ENCODE assay signal across 1 cellular context in the genomic region with DNA sequence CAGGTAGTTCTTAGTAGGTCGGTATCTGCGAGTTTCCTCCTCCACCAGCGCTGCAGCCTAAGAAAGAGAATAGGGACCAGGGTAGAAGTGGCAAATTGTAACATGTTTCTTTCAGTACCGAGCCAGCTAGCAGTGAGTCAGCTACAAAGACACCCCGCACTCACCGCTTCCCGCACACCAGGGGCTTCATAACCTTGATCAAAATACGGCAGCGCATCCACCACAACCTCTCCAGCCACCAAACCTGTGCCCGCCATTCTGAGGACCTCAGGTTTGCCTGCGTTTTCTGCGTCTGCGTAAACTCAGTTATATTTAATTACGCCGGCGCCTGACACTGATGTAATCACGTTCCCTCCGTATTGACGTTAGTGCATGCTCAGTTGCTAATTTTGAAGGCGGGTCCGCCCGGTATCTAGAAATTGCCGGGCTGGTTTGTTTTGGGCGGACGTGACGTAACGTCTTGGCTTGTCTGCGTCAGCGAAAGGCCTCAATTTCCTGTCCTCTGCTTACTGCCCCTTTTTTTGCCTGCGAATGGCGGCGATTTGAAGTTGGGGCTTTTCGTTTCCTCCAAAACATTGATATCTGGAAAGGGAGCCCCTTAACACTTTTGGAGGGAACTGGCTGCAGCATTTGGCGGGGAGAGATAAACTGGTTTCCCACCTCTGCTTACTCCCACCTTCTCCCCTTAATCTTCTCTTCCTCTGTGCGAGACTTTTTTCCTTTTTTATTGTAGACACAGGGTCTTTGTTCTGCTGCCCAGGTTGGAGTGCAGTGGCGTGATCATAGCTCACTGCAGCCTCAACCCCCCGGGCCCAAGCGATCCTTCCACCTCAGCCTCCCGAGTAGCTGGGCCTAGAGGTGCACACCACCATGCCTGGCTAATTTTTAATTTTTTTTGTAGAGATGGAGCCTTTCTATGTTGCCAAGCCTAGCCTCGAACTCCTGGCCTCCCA.
TF ChIP-seq lines count a peak whose summit lies in the region.

Gene BCAS2 (minus strand): TSS at position 281 of the 953 bp plus-strand sequence. CDS start 24 bp downstream, at position 257.

TF ChIP-seq in K562, 482 proteins besides CTCF, POLR2A, EP300 and RAD21 (continued from another document and continues in another):
- TF ChIP-seq, protein P1, sequence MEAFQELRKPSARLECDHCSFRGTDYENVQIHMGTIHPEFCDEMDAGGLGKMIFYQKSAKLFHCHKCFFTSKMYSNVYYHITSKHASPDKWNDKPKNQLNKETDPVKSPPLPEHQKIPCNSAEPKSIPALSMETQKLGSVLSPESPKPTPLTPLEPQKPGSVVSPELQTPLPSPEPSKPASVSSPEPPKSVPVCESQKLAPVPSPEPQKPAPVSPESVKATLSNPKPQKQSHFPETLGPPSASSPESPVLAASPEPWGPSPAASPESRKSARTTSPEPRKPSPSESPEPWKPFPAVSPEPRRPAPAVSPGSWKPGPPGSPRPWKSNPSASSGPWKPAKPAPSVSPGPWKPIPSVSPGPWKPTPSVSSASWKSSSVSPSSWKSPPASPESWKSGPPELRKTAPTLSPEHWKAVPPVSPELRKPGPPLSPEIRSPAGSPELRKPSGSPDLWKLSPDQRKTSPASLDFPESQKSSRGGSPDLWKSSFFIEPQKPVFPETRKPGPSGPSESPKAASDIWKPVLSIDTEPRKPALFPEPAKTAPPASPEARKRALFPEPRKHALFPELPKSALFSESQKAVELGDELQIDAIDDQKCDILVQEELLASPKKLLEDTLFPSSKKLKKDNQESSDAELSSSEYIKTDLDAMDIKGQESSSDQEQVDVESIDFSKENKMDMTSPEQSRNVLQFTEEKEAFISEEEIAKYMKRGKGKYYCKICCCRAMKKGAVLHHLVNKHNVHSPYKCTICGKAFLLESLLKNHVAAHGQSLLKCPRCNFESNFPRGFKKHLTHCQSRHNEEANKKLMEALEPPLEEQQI (IDR thresholded peaks at IDR 0.05): peak; percentile 76
- TF ChIP-seq FOXO4 (CRISPR knock-in tag; IDR thresholded peaks at IDR 0.05): no peak
- 0 out of 2 replicates have a peak, but pooled peaks have one; percentile 65 for TF ChIP-seq ZNF444 (CRISPR knock-in tag; IDR thresholded peaks at IDR 0.05)
- TF ChIP-seq MECOM (CRISPR knock-in tag; IDR thresholded peaks at IDR 0.05): 0 out of 2 replicates have a peak, but pooled peaks have one; percentile 28
- no peak for TF ChIP-seq SMARCB1 (IDR thresholded peaks at IDR 0.05; ENCODE audit: insufficient read length, low read depth)
- no peak for TF ChIP-seq TCF7 (IDR thresholded peaks at IDR 0.05; ENCODE audit: borderline replicate concordance)
- peak; percentile 99 for TF ChIP-seq HNRNPLL (IDR thresholded peaks at IDR 0.05; ENCODE audit: low read depth, low read length, poor library complexity, severe bottlenecking)
- no peak for TF ChIP-seq U2AF2 (optimal IDR thresholded peaks at IDR 0.05; ENCODE audit: low read depth, low read length)
- no peak for TF ChIP-seq RHOXF2B (CRISPR knock-in tag; conservative IDR thresholded peaks at IDR 0.05)
- TF ChIP-seq MGA (IDR thresholded peaks at IDR 0.05): peak; percentile 83
- TF ChIP-seq HMG20B (CRISPR knock-in tag; IDR thresholded peaks at IDR 0.05): no peak
- TF ChIP-seq FOXA3 (CRISPR knock-in tag; conservative IDR thresholded peaks at IDR 0.05 in 1 of 2, IDR thresholded peaks at IDR 0.05 in 1 of 2): peak in 1 of 2 experiments; percentile 89; a peak in 1 of 4 replicates
- TF ChIP-seq PHB (CRISPR knock-in tag; IDR thresholded peaks at IDR 0.05): no peak
- peak; percentile 99 for TF ChIP-seq CREB1 (IDR thresholded peaks at IDR 0.05)
- TF ChIP-seq CREB1 (CRISPR knock-in tag; IDR thresholded peaks at IDR 0.05): peak; percentile 97
- TF ChIP-seq XRCC5 (IDR thresholded peaks at IDR 0.05; ENCODE audit: low read depth, low read length): no peak; the same call in 1 of the 2 replicates
- TF ChIP-seq MCM2 (IDR thresholded peaks at IDR 0.05; ENCODE audit: low read depth): no peak
- TF ChIP-seq ZNF445 (CRISPR knock-in tag; IDR thresholded peaks at IDR 0.05; ENCODE audit: low read depth): no peak
- no peak for TF ChIP-seq GATAD2B (IDR thresholded peaks at IDR 0.05; ENCODE audit: borderline replicate concordance)
- no peak for TF ChIP-seq ZNF224 (CRISPR knock-in tag; IDR thresholded peaks at IDR 0.05)
- 0 out of 2 replicates have a peak, but pooled peaks have one; percentile 76 for TF ChIP-seq E2F3 (CRISPR knock-in tag; IDR thresholded peaks at IDR 0.05)
- TF ChIP-seq, protein P2, sequence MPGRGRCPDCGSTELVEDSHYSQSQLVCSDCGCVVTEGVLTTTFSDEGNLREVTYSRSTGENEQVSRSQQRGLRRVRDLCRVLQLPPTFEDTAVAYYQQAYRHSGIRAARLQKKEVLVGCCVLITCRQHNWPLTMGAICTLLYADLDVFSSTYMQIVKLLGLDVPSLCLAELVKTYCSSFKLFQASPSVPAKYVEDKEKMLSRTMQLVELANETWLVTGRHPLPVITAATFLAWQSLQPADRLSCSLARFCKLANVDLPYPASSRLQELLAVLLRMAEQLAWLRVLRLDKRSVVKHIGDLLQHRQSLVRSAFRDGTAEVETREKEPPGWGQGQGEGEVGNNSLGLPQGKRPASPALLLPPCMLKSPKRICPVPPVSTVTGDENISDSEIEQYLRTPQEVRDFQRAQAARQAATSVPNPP (IDR thresholded peaks at IDR 0.05; ENCODE audit: borderline replicate concordance, insufficient read depth, insufficient read length): no peak
- no peak for TF ChIP-seq ZHX1 (conservative IDR thresholded peaks at IDR 0.05; ENCODE audit: low read length)
- no peak for TF ChIP-seq FUS (optimal IDR thresholded peaks at IDR 0.05; ENCODE audit: low read depth, low read length)
- TF ChIP-seq TAF15 (IDR thresholded peaks at IDR 0.05; ENCODE audit: low read depth, low read length): no peak
- peak; percentile 90; the same call in 1 of the 2 replicates for TF ChIP-seq PHF8 (IDR thresholded peaks at IDR 0.05; ENCODE audit: borderline replicate concordance, low read length)
- peak; percentile 98 for TF ChIP-seq GABPA (tag; conservative IDR thresholded peaks at IDR 0.05; ENCODE audit: low read depth)
- no peak for TF ChIP-seq KAT2B (IDR thresholded peaks at IDR 0.05; ENCODE audit: low read depth, low read length)
- no peak for TF ChIP-seq SAFB2 (IDR thresholded peaks at IDR 0.05; ENCODE audit: borderline replicate concordance, low read depth, low read length, severe bottlenecking)
- peak; percentile 40 for TF ChIP-seq BRD9 (IDR thresholded peaks at IDR 0.05; ENCODE audit: low read depth, partially characterized antibody)
- TF ChIP-seq TARDBP (IDR thresholded peaks at IDR 0.05): peak; percentile 93; the same call in 1 of the 2 replicates
- TF ChIP-seq FOXP1 (CRISPR knock-in tag; IDR thresholded peaks at IDR 0.05): peak; percentile 89; the same call in 1 of the 2 replicates
- no peak for TF ChIP-seq PHF21A (IDR thresholded peaks at IDR 0.05; ENCODE audit: borderline replicate concordance, low read depth)
- TF ChIP-seq ARID3B (CRISPR knock-in tag; IDR thresholded peaks at IDR 0.05; ENCODE audit: borderline replicate concordance): no peak
